In the genomic region with DNA sequence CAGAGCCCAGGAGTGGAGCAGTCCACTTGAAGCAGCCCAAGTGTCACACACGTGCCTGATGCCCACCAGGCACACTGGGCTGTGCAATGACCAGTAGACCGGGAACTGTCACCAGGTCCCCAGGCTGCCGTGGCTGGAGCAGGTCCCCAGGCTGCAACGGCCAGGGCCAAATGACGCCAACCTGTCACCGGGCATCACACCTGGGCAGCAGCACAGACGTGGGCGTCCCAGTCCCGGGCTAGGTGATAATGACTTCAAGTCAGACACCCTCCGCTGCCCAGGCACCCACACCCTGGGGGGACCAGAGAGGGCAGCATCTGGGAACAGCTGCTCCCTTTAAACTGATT, we compare ENCODE assay signal across 18 cellular contexts. TPM values are rescaled to one million over a fixed set of nuclear protein-coding genes. Genes with fewer than 3 reads are reported as not detected.
DNase-seq lines count a peak whose midpoint lies in the region; ATAC-seq, FAIRE-seq and TF ChIP-seq lines count a peak whose summit lies in the region.
"Had no signal": no experiment of that assay in that cellular context is flagged by ENCODE, and none has a peak within 500 bp of the region (broad histone marks: within the 10 kb centered on the region; RNA-seq: fewer than 3 reads in every experiment).

No MANE protein-coding gene starts in this region.

- 98% methylated on average over 8 of the region's 10 CpGs for WGBS in K562 (ENCODE audit: insufficient coverage, low coverage, missing lambda C conversion rate)

- TF ChIP-seq EP300 in K562 (IDR thresholded peaks at IDR 0.05; ENCODE audit: low read length) = no peak

- peak overlapping the region; percentile 62 for H3K9ac ChIP-seq in NT2/D1 (ENCODE audit: insufficient read length, low read depth)
- no peak overlapping the region for H3K9ac ChIP-seq in K562 (ENCODE audit: insufficient read depth in 1 of 2, low read depth in 2 of 2, low read length in 2 of 2)
- H3K9ac ChIP-seq: GM23248 had no signal

- no peak overlapping the region for H3K4me3 ChIP-seq in NT2/D1 (ENCODE audit: insufficient read length, low read depth)
- H3K4me3 ChIP-seq in K562 = no peak overlapping the region
- no peak overlapping the region for H3K4me3 ChIP-seq in H7 (ENCODE audit: insufficient read depth, low read depth, low read length)
- H3K4me3 ChIP-seq: GM23248 had no signal

- no peak for FAIRE-seq in K562 (lab: Jason Lieb, UNC)
- FAIRE-seq: A204.1, H54, HTR-8/SVneo had no signal

- no TSS peak for BruUV-seq in K562 (replicated peaks; lab: Mats Ljungman, UMichigan)

- H3K27me3 ChIP-seq in NT2/D1 (ENCODE audit: insufficient read depth, insufficient read length) (no peaks in the 10 kb centered on the region), K562 (ENCODE audit: control insufficient read depth in 2 of 2, insufficient read depth in 2 of 2, low read length in 2 of 2) (no peaks in the 10 kb centered on the region), H7 (ENCODE audit: control insufficient read depth, insufficient read depth, low read length) (no peaks in the 10 kb centered on the region)
- H3K27me3 ChIP-seq: BE2C had no signal

- H2AFZ ChIP-seq in K562 (ENCODE audit: low read depth, low read length) = no peak overlapping the region
- H2AFZ ChIP-seq: GM23248 had no signal

- H4K20me1 ChIP-seq in K562 (replicated peaks; ENCODE audit: control insufficient read depth, insufficient read depth, low read length) = 0 out of 2 replicates have a peak, but pooled peaks cover under 1% of the 10 kb centered on the region

- no peaks in the 10 kb centered on the region for H3K79me2 ChIP-seq in K562 (ENCODE audit: control insufficient read depth, insufficient read depth, low read length)

- H3K9me3 ChIP-seq in NT2/D1 (ENCODE audit: insufficient read depth, low read length) (no peaks in the 10 kb centered on the region), K562 (replicated peaks; ENCODE audit: control insufficient read depth, insufficient read depth, low read depth, low read length) (no peaks in the 10 kb centered on the region)
- H3K9me3 ChIP-seq: BE2C had no signal

- no peak for TF ChIP-seq CTCF in K562 (IDR thresholded peaks at IDR 0.05 in 2 of 3, conservative IDR thresholded peaks at IDR 0.05 in 1 of 3; ENCODE audit: insufficient read depth in 2 of 3, low read depth in 1 of 3, low read length in 3 of 3)

- in situ Hi-C loops in K562 (cut with MboI) = no loop called here

- TF ChIP-seq RAD21 in K562 (CRISPR knock-in tag; conservative IDR thresholded peaks at IDR 0.05 in 1 of 2, IDR thresholded peaks at IDR 0.05 in 1 of 2) = no peak

- no peak overlapping the region for H3K27ac ChIP-seq in K562 (ENCODE audit: extremely low read depth, low read depth, low read length)
- H3K27ac ChIP-seq: GM23248 had no signal

- ATAC-seq in K562 = no peak
- peak; percentile 11 for ATAC-seq in left colon
- ATAC-seq in GM21723 (IDR thresholded peaks at IDR 0.05; ENCODE audit: unreplicated experiment) = no peak

- H3K36me3 ChIP-seq in NT2/D1 (ENCODE audit: insufficient read depth, insufficient read length, low read length) (peaks cover 75% of the 10 kb centered on the region), K562 (ENCODE audit: control insufficient read depth, insufficient read depth, low read length) (peaks cover 86% of the 10 kb centered on the region), H7 (replicated peaks; ENCODE audit: control insufficient read depth, insufficient read depth, low read length) (peaks cover 4% of the 10 kb centered on the region)

- H3K9me1 ChIP-seq in K562 (ENCODE audit: control insufficient read depth, insufficient read depth, low read length) = peaks cover 4% of the 10 kb centered on the region

- TF ChIP-seq POLR2A in K562 (conservative IDR thresholded peaks at IDR 0.05) = no peak

- H3K4me2 ChIP-seq in K562 (ENCODE audit: insufficient read depth, low read length) = no peak overlapping the region

- CTCF ChIA-PET in K562 (lab: Yijun Ruan, JAX; ENCODE audit: low intra/inter-chr PET ratio) = no interaction called here

- intact Hi-C loops in K562 (cut with micrococcal nuclease) = no loop called here
- intact Hi-C loops in left colon (cut with DNase I, micrococcal nuclease) = no loop called here

- H3K4me1 ChIP-seq in NT2/D1 (ENCODE audit: insufficient read depth, insufficient read length) (peaks cover 21% of the 10 kb centered on the region), K562 (replicated peaks in 1 of 2; ENCODE audit: control insufficient read depth in 2 of 2, insufficient read depth in 2 of 2, low read length in 2 of 2) (peaks cover 0 to 4% of the 10 kb centered on the region in 2 experiments; a peak in 1 of 5 replicates)
- H3K4me1 ChIP-seq: BE2C had no signal

- POLR2A ChIA-PET in K562 (lab: Yijun Ruan, JAX) = no interaction called here

- DNase-seq in NT2/D1 (ENCODE audit: low read depth, low spot score) = no peak
- no peak for DNase-seq in K562 (ENCODE audit: extremely low read depth in 1 of 4, low spot score in 3 of 4)
- no peak for DNase-seq in left colon
- DNase-seq in stimulated activated CD4-positive, alpha-beta T cell treated with anti-CD3 and anti-CD28 coated beads, Interleukin-4, amount 100 ng/mL, for 1 hour = no peak
- no peak for DNase-seq in H7
- DNase-seq: ACHN; BE2C; CD4-positive, alpha-beta memory T cell; DMS153; DMS79; GDM1; GM23248; IMR-90; KBM-7 had no signal

TF ChIP-seq in K562, 482 proteins besides CTCF, POLR2A, EP300 and RAD21:
- TF ChIP-seq RBM22 (IDR thresholded peaks at IDR 0.05; ENCODE audit: low read depth, low read length, poor library complexity, severe bottlenecking) (peak; percentile 32), EP400 (IDR thresholded peaks at IDR 0.05) (no peak)
- TF ChIP-seq, protein P1, sequence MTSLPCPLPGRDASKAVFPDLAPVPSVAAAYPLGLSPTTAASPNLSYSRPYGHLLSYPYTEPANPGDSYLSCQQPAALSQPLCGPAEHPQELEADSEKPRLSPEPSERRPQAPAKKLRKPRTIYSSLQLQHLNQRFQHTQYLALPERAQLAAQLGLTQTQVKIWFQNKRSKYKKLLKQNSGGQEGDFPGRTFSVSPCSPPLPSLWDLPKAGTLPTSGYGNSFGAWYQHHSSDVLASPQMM (CRISPR knock-in tag; IDR thresholded peaks at IDR 0.05) = no peak

RNA-seq across cellular contexts. Expression of a gene that starts 30.6 kb away (rescaled TPM):
- total RNA-seq in K562 (2011; cell fraction: chromatin; rRNA removed; ENCODE audit: low replicate concordance) = 65.7 and 167 TPM in 2 replicates
- 84.0 and 92.2 TPM in 2 replicates for total RNA-seq in K562 (2011; cell fraction: nucleolus; rRNA removed)
- total RNA-seq in K562 (2011; cell fraction: nucleoplasm; rRNA removed) = 68.9 and 73.7 TPM in 2 replicates
- total RNA-seq in K562 (2014; rRNA removed) (12.7 and 17.5 TPM in 2 replicates), K562 (2014; rRNA removed; fragmentation: Illumina TruSeq; extraction: Trizol) (0.93 and 1.1 TPM in 2 replicates), K562 (2015; rRNA removed; fragmentation: Illumina TruSeq; extraction: Trizol) (4.0 and 4.6 TPM in 2 replicates), K562 (2021) (18.0 and 20.1 TPM in 2 replicates), left colon (1 to 10 TPM in 1 of 2 donors, under 1 TPM in 1; 0.76 to 1.6 TPM)
- polyA plus RNA-seq in K562 (2011; rRNA removed) (17.1 and 57.8 TPM in 2 replicates), K562 (2014; fragmentation: Illumina TruSeq; extraction: Trizol) (5.0 and 11.6 TPM in 2 replicates), K562 (2014; fragmentation: Nextera tagmentation; extraction: Ambion mirVana) (not detected), K562 (2014; rRNA removed) (21.2 and 24.1 TPM in 2 replicates)
- polyA plus RNA-seq in K562 (2011; cell fraction: cytosol; rRNA removed) = 29.3 and 39.3 TPM in 2 replicates
- polyA plus RNA-seq in K562 (2011; cell fraction: nucleus; rRNA removed) = 170 and 193 TPM in 2 replicates
- polyA plus RNA-seq in K562 (2012) = 17.2 and 26.5 TPM in 2 replicates
- 4.9 and 7.1 TPM in 2 replicates for polyA minus RNA-seq in K562 (2011; rRNA and poly(A)+ RNA removed)
- 13.5 and 30.6 TPM in 2 replicates for polyA minus RNA-seq in K562 (2011; cell fraction: cytosol; rRNA and poly(A)+ RNA removed)
- 25.7 and 56.9 TPM in 2 replicates for polyA minus RNA-seq in K562 (2011; cell fraction: nucleus; rRNA and poly(A)+ RNA removed)
- total RNA-seq in H7 (2014; rRNA removed; shearing (Covaris generic)) = 36.1 and 75.7 TPM in 2 replicates
- polyA plus RNA-seq: CD4-positive, alpha-beta memory T cell had no signal
